18 cellular contexts compared by ENCODE assay signal in the genomic region with DNA sequence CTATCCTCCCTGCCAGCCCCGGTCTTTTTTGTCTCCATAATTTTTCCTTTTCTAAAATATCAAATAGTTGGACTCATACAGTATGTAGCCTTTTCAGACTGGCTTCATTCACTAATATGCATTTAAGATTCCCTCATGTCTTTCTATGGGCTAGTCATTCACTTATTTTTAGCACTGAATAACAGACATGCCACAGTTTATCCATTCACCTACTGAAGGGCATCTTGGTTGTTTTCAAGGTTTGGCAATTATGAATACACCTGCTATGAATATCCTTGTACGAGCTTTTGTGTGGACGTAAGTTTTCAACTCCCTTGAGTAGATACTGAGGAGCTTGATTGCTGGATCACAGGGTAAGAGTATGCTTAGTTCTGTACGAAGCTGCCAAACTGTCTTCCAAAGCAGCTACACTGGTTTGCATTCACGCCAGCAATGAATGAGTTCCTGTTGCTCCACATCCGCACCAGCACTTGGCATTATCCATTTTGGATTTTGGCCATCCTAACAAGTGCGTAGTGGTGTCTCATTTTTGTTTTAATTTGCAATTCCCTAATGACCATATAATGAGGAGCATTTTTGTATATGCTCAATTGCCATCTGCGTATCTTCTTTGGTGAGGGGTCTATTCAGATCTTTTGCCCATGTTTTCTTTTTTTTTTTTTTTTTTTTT.
"Had no signal": no experiment of that assay in that cellular context is flagged by ENCODE, and none has a peak within 500 bp of the region (broad histone marks: within the 10 kb centered on the region; RNA-seq: fewer than 3 reads in every experiment).

No MANE protein-coding gene starts in this region.

- H3K27ac ChIP-seq: esophagus squamous epithelium, gastroesophageal sphincter, left lung, lower lobe of right lung, pancreas, skin epidermis had no signal

- H3K27ac Mint-ChIP-seq: dendritic cell treated with granulocyte-macrophage colony-stimulating factor and Interleukin-4, amounts not matched to agents 40 ng/mL and 50 ng/mL, for 4 days; memory B cell; nephron; progenitor cell of endocrine pancreas had no signal

- H3K4me1 ChIP-seq: esophagus squamous epithelium, gastroesophageal sphincter, left lung, lower lobe of right lung, pancreas had no signal

- H3K9me3 Mint-ChIP-seq: immature natural killer cell had no signal

- H3K9me3 ChIP-seq: esophagus squamous epithelium, left lung, lower lobe of right lung, pancreas had no signal

- ATAC-seq: effector memory CD8-positive, alpha-beta T cell; gastroesophageal sphincter; left lung; lower lobe of right lung; sciatic nerve had no signal

- H3K4me3 Mint-ChIP-seq: dendritic cell treated with granulocyte-macrophage colony-stimulating factor and Interleukin-4, amounts not matched to agents 40 ng/mL and 50 ng/mL, for 4 days; effector memory CD8-positive, alpha-beta T cell; immature natural killer cell; memory B cell; naive B cell; nephron had no signal

- H3K4me1 Mint-ChIP-seq: nephron had no signal

- DNase-seq: effector memory CD8-positive, alpha-beta T cell; esophagus squamous epithelium; foreskin fibroblast; immature natural killer cell; lower lobe of right lung; naive B cell; occipital lobe; pancreas; stimulated activated naive CD4-positive, alpha-beta T cell treated with Interleukin-2 at 50 U/mL for 16 hours; trophoblast cell had no signal

- H3K4me3 ChIP-seq: esophagus squamous epithelium, gastroesophageal sphincter, left lung, lower lobe of right lung, pancreas, skin epidermis had no signal

- H3K27me3 ChIP-seq: esophagus squamous epithelium, gastroesophageal sphincter, left lung, pancreas had no signal

- H3K27me3 Mint-ChIP-seq: dendritic cell treated with granulocyte-macrophage colony-stimulating factor and Interleukin-4, amounts not matched to agents 40 ng/mL and 50 ng/mL, for 4 days; effector memory CD8-positive, alpha-beta T cell; memory B cell; naive B cell; progenitor cell of endocrine pancreas had no signal
